In the genomic region with DNA sequence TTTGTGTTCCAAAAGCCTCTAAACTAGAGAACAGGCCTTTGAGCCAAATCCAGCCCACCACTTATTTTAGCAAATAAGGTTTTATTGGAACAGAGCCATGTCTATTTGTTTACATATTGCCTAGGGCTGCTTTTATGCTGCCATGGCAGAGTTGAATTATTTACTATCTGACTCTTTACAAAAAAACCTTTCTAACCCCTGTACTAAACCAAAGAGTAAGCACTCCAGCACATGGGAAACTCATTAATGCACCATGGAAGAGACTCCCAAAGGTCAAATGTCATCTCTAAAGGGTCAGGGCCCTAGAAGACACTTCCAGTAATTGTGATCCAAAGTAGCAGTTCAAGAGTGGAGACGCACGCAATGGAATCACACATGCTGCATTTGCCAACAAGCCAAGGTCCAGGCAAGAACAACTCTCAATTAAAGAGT, we compare ENCODE assay signal across 13 cellular contexts. TPM values are rescaled to one million over a fixed set of nuclear protein-coding genes. Genes with fewer than 3 reads are reported as not detected.
DNase-seq lines count a peak whose midpoint lies in the region; ATAC-seq and TF ChIP-seq lines count a peak whose summit lies in the region.
"Had no signal": no experiment of that assay in that cellular context is flagged by ENCODE, and none has a peak within 500 bp of the region (broad histone marks: within the 10 kb centered on the region; RNA-seq: fewer than 3 reads in every experiment).

No MANE protein-coding gene starts in this region.

- H3K27me3 Mint-ChIP-seq in activated CD4-positive, alpha-beta T cell treated with anti-CD3 and anti-CD28 coated beads, Interleukin-2, amount 10 ng/mL, durations not matched to agents 24 days and 14 days: no peaks in the 10 kb centered on the region

- H3K79me2 ChIP-seq in ACC112 (ENCODE audit: control insufficient read depth, insufficient read depth, low read length, unreplicated experiment): peaks cover 25% of the 10 kb centered on the region

- intact Hi-C loops in activated CD4-positive, alpha-beta T cell treated with anti-CD3 and anti-CD28 coated beads, Interleukin-2, amount 10 ng/mL, durations not matched to agents 24 days and 14 days (cut with micrococcal nuclease): no loop called here

- H3K4me3 ChIP-seq in ACC112 (ENCODE audit: low read depth, low read length) (no peak overlapping the region), coronary artery (no peak overlapping the region), mucosa of rectum (ENCODE audit: low read length in 2 of 2) (no peak overlapping the region), WERI-Rb-1 (ENCODE audit: low read depth, low read length) (no peak overlapping the region)

- peaks cover 5% of the 10 kb centered on the region for H3K9me3 Mint-ChIP-seq in activated CD4-positive, alpha-beta T cell treated with anti-CD3 and anti-CD28 coated beads, Interleukin-2, amount 10 ng/mL, durations not matched to agents 24 days and 14 days

- peaks cover 2% of the 10 kb centered on the region for H3K36me3 Mint-ChIP-seq in activated CD4-positive, alpha-beta T cell treated with anti-CD3 and anti-CD28 coated beads, Interleukin-2, amount 10 ng/mL, durations not matched to agents 24 days and 14 days (ENCODE audit: low read depth)

- no peak overlapping the region for H3K27ac ChIP-seq in ACC112 (ENCODE audit: low read depth, low read length)
- peak overlapping the region; percentile 79 to 88 for H3K27ac ChIP-seq in coronary artery
- peak overlapping the region; percentile 32 to 52 for H3K27ac ChIP-seq in mucosa of rectum (ENCODE audit: low read depth in 2 of 2, low read length in 2 of 2)
- H3K27ac ChIP-seq in WERI-Rb-1: no peak overlapping the region

- peaks cover 5% of the 10 kb centered on the region in 2 donors for H3K9me3 ChIP-seq in mucosa of rectum (ENCODE audit: control insufficient read depth in 2 of 2, low read length in 2 of 2)
- H3K9me3 ChIP-seq in WERI-Rb-1 (ENCODE audit: severe bottlenecking): peaks cover 4% of the 10 kb centered on the region
- H3K9me3 ChIP-seq: BE2C had no signal

- H3K4me3 Mint-ChIP-seq in activated CD4-positive, alpha-beta T cell treated with anti-CD3 and anti-CD28 coated beads, Interleukin-2, amount 10 ng/mL, durations not matched to agents 24 days and 14 days: no peak overlapping the region

- H3K27ac Mint-ChIP-seq in activated CD4-positive, alpha-beta T cell treated with anti-CD3 and anti-CD28 coated beads, Interleukin-2, amount 10 ng/mL, durations not matched to agents 24 days and 14 days: no peak overlapping the region

- no peak overlapping the region for H3K9ac ChIP-seq in mucosa of rectum (ENCODE audit: low read depth in 1 of 2, low read length in 2 of 2)

- TF ChIP-seq CTCF in coronary artery (IDR thresholded peaks at IDR 0.05) (no peak), WERI-Rb-1 (IDR thresholded peaks at IDR 0.05; ENCODE audit: low read depth, low read length) (no peak)

- H3K36me3 ChIP-seq in ACC112 (ENCODE audit: insufficient read depth, low read length) (no peaks in the 10 kb centered on the region), mucosa of rectum (ENCODE audit: control insufficient read depth in 2 of 2, insufficient read depth in 2 of 2, low read length in 2 of 2) (no peaks in the 10 kb centered on the region), WERI-Rb-1 (no peaks in the 10 kb centered on the region)
- H3K36me3 ChIP-seq: BE2C had no signal

- peaks cover 9% of the 10 kb centered on the region for H3K4me1 Mint-ChIP-seq in activated CD4-positive, alpha-beta T cell treated with anti-CD3 and anti-CD28 coated beads, Interleukin-2, amount 10 ng/mL, durations not matched to agents 24 days and 14 days

- no peak for ATAC-seq in HG02642 (IDR thresholded peaks at IDR 0.05; ENCODE audit: poor library complexity, unreplicated experiment)

- peak overlapping the region; percentile 89 for H2AFZ ChIP-seq in ACC112 (ENCODE audit: low read length, unreplicated experiment)

- H3K27me3 ChIP-seq in ACC112 (ENCODE audit: insufficient read depth, low read length): no peaks in the 10 kb centered on the region
- no peaks in the 10 kb centered on the region for H3K27me3 ChIP-seq in mucosa of rectum (ENCODE audit: control insufficient read depth in 2 of 2, insufficient read depth in 2 of 2, low read length in 2 of 2)
- no peaks in the 10 kb centered on the region for H3K27me3 ChIP-seq in WERI-Rb-1 (ENCODE audit: insufficient read depth, low read depth, severe bottlenecking)
- H3K27me3 ChIP-seq: BE2C had no signal

- DNase-seq in NCI-H2029 (lab: John Stamatoyannopoulos, UW) (peak; percentile 96), coronary artery (ENCODE audit: low spot score) (no peak), DMS 273 treated with DMSO at 0.1 percent for 48 hours (lab: John Stamatoyannopoulos, UW) (no peak), WERI-Rb-1 (no peak)
- DNase-seq in activated CD4-positive, alpha-beta T cell treated with anti-CD3 and anti-CD28 coated beads, Interleukin-2, amount 10 ng/mL, durations not matched to agents 24 days and 14 days: no peak
- DNase-seq: activated T-cell treated with anti-CD3 and anti-CD28 coated beads, Interleukin-2, amount 50 U/mL, for 48 hours; BE2C; MM.1S; retina; stimulated activated CD8-positive, alpha-beta memory T cell treated with anti-CD3 and anti-CD28 coated beads, Interleukin-4, amount 100 ng/mL, for 48 hours had no signal

- peaks cover 42% of the 10 kb centered on the region for H3K4me1 ChIP-seq in ACC112 (ENCODE audit: control insufficient read depth, insufficient read depth, low read length, unreplicated experiment)
- H3K4me1 ChIP-seq in mucosa of rectum (ENCODE audit: control insufficient read depth in 2 of 2, insufficient read depth in 2 of 2, low read length in 2 of 2): peaks cover 0 to 9% of the 10 kb centered on the region in 2 donors
- H3K4me1 ChIP-seq: BE2C had no signal

RNA-seq across cellular contexts. Expression of a gene that starts 22.3 kb away (rescaled TPM):
- total RNA-seq in activated CD4-positive, alpha-beta T cell treated with anti-CD3 and anti-CD28 coated beads, Interleukin-2, amount 10 ng/mL, durations not matched to agents 24 days and 14 days: 14.5 and 14.9 TPM in 2 replicates

RNA-seq across cellular contexts. Expression of a gene that starts 22.8 kb away (rescaled TPM):
- 0.19 and 0.33 TPM in 2 replicates for total RNA-seq in activated CD4-positive, alpha-beta T cell treated with anti-CD3 and anti-CD28 coated beads, Interleukin-2, amount 10 ng/mL, durations not matched to agents 24 days and 14 days

Comparison
In these comparisons a context has a peak if more than half of its experiments do, and no peak if none do; other contexts are left out.
1. H3K27ac ChIP-seq: peak in coronary artery (2 of 2) and mucosa of rectum (2 of 2); none in ACC112 (single experiment) and WERI-Rb-1 (single experiment).